Comparison of ENCODE assay signal across 9 cellular contexts in the genomic region with DNA sequence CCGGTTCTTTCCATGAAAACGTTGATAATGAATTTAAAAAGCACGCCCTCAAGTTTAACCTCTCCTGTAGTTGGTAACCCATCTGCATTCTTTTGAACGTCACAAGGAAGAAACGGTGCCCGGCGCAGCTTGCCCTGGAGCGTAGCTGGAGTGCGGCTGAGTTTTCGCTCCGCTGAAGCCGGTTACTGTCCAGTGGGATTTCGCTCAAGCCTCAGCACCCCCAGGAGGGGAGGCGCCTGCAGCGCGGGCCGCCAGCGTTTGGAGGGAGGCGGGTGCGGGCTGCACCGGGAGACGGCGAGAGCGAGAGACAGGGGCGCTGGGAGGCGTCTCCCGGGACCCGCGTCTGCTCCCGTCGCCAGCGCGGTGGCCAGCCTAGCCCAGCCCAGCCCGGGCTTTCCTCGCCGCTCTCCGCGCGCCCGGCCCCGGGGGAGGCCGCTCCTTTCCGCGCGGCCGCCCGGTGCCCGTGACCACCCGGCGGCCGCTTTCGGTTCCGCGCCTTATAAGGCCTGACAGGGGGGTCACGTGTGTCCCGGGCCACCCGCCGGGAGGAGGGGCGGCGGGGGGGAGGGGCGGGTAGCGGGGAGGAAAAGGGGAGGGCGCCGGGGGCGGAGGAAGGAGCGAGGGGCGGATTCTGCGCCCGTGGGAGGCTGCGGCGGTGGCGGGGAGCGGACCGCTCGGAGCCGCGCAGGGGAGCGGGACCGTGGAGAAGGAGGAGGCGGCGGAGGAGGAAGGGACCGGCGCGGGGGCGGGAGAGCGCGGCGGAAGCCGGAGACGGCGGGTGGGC. TPM values are rescaled to one million over a fixed set of nuclear protein-coding genes. Genes with fewer than 3 reads are reported as not detected.
DNase-seq lines count a peak whose midpoint lies in the region; ATAC-seq, FAIRE-seq and TF ChIP-seq lines count a peak whose summit lies in the region.
"Had no signal": no experiment of that assay in that cellular context is flagged by ENCODE, and none has a peak within 500 bp of the region (broad histone marks: within the 10 kb centered on the region; RNA-seq: fewer than 3 reads in every experiment).

No MANE protein-coding gene starts in this region.

- H3K4me3 ChIP-seq in endocrine pancreas (ENCODE audit: control insufficient read depth, insufficient read depth, low read length) (peak overlapping the region; percentile 89), mesodermal cell (ENCODE audit: extremely low read depth, insufficient read depth, low read length, poor library complexity, severe bottlenecking) (peak overlapping the region; percentile 77)

- WGBS in mesodermal cell (ENCODE audit: insufficient coverage in 2 of 2), 2 experiments = 0 to 1% methylated on average over 40 to 60 of the region's 91 CpGs

- H3K27me3 Mint-ChIP-seq in CD14-positive monocyte (ENCODE audit: low read depth in 3 of 3) = peaks cover 36 to 63% (median 38%) of the 10 kb centered on the region in 3 donors
- H3K27me3 Mint-ChIP-seq in activated CD8-positive, alpha-beta memory T cell treated with anti-CD3 and anti-CD28 coated beads, Interleukin-2, amount 10 ng/mL, durations not matched to agents 7 days and 5 days = peaks cover 31% of the 10 kb centered on the region

- peaks cover 6 to 8% of the 10 kb centered on the region in 2 donors for H3K36me3 Mint-ChIP-seq in CD14-positive monocyte
- H3K36me3 Mint-ChIP-seq in activated CD8-positive, alpha-beta memory T cell treated with anti-CD3 and anti-CD28 coated beads, Interleukin-2, amount 10 ng/mL, durations not matched to agents 7 days and 5 days = peaks cover 2% of the 10 kb centered on the region

- TF ChIP-seq CTCF in CD14-positive monocyte (IDR thresholded peaks at IDR 0.05) = no peak

- H3K27me3 ChIP-seq in endocrine pancreas (ENCODE audit: control insufficient read depth, insufficient read depth, low read length) = no peaks in the 10 kb centered on the region

- ATAC-seq in HG03439 (IDR thresholded peaks at IDR 0.05; ENCODE audit: unreplicated experiment) = peak; percentile 77
- ATAC-seq in activated CD8-positive, alpha-beta memory T cell treated with anti-CD3 and anti-CD28 coated beads, Interleukin-2, amount 10 ng/mL, durations not matched to agents 7 days and 5 days = peak; percentile 89

- peak overlapping the region; percentile 55 for H3K27ac ChIP-seq in mesodermal cell (ENCODE audit: low read depth, low read length, severe bottlenecking)

- DNase-seq in CD14-positive monocyte (ENCODE audit: low spot score) (peak; percentile 86), GM19239 (ENCODE audit: insufficient read length, low spot score) (peak; percentile 95), NCI-H82 treated with DMSO at 0.1 percent for 48 hours (lab: John Stamatoyannopoulos, UW; ENCODE audit: unreplicated experiment) (peak; percentile 34)
- DNase-seq in activated CD8-positive, alpha-beta memory T cell treated with anti-CD3 and anti-CD28 coated beads, Interleukin-2, amount 10 ng/mL, durations not matched to agents 7 days and 5 days = peak; percentile 91
- DNase-seq in stimulated activated CD8-positive, alpha-beta memory T cell treated with anti-CD3 and anti-CD28 coated beads, Interleukin-15, amount 100 ng/mL, for 24 hours (ENCODE audit: low read depth) = peak; percentile 73

- peak; percentile 31 for FAIRE-seq in GM19239 (lab: Jason Lieb, UNC)
- FAIRE-seq: islet of Langerhans had no signal

- peaks cover 18% of the 10 kb centered on the region for H3K4me1 Mint-ChIP-seq in CD14-positive monocyte
- H3K4me1 Mint-ChIP-seq in activated CD8-positive, alpha-beta memory T cell treated with anti-CD3 and anti-CD28 coated beads, Interleukin-2, amount 10 ng/mL, durations not matched to agents 7 days and 5 days = peaks cover 17% of the 10 kb centered on the region

- CTCF ChIA-PET in activated CD8-positive, alpha-beta memory T cell treated with anti-CD3 and anti-CD28 coated beads, Interleukin-2, amount 10 ng/mL, durations not matched to agents 7 days and 5 days (lab: Charles Lee) = no interaction called here

- H3K4me3 Mint-ChIP-seq in CD14-positive monocyte = peak overlapping the region; percentile 90
- H3K4me3 Mint-ChIP-seq in activated CD8-positive, alpha-beta memory T cell treated with anti-CD3 and anti-CD28 coated beads, Interleukin-2, amount 10 ng/mL, durations not matched to agents 7 days and 5 days = peak overlapping the region; percentile 82

- peak overlapping the region; percentile 78 for H3K9ac ChIP-seq in endocrine pancreas (ENCODE audit: control insufficient read depth, insufficient read depth, low read length)

- H3K9me3 Mint-ChIP-seq in CD14-positive monocyte = peaks cover 4 to 14% (median 8%) of the 10 kb centered on the region in 7 donors
- peaks cover under 1% of the 10 kb centered on the region for H3K9me3 Mint-ChIP-seq in activated CD8-positive, alpha-beta memory T cell treated with anti-CD3 and anti-CD28 coated beads, Interleukin-2, amount 10 ng/mL, durations not matched to agents 7 days and 5 days (ENCODE audit: low read depth)

- H3K4me1 ChIP-seq in endocrine pancreas (ENCODE audit: control insufficient read depth, insufficient read depth, low read length) (no peaks in the 10 kb centered on the region), mesodermal cell (ENCODE audit: control insufficient read depth, insufficient read depth, low read length, poor library complexity, severe bottlenecking) (no peaks in the 10 kb centered on the region)

- H3K36me3 ChIP-seq in endocrine pancreas (ENCODE audit: control insufficient read depth, insufficient read depth, low read length) (no peaks in the 10 kb centered on the region), mesodermal cell (ENCODE audit: control insufficient read depth, insufficient read depth, low read length) (peaks cover 6% of the 10 kb centered on the region)

- H3K9me3 ChIP-seq in endocrine pancreas (ENCODE audit: control insufficient read depth, low read length) (no peaks in the 10 kb centered on the region), mesodermal cell (ENCODE audit: control insufficient read depth, low read length) (no peaks in the 10 kb centered on the region)

- intact Hi-C loops in CD14-positive monocyte (cut with micrococcal nuclease) = loop anchor here in 1 of 2 donors (10.0 kb wide), 1 partner anchor 375 kb away; no protein-coding TSS in a partner anchor

- peak overlapping the region; percentile 46 to 86 (median 80) for H3K27ac Mint-ChIP-seq in CD14-positive monocyte
- H3K27ac Mint-ChIP-seq in activated CD8-positive, alpha-beta memory T cell treated with anti-CD3 and anti-CD28 coated beads, Interleukin-2, amount 10 ng/mL, durations not matched to agents 7 days and 5 days = peak overlapping the region; percentile 81

RNA-seq across cellular contexts. Expression of gene DGKH, which starts 8.3 kb away (rescaled TPM):
- under 1 TPM; 0.10 to 0.15 TPM for polyA plus RNA-seq in CD14-positive monocyte
- total RNA-seq in activated CD8-positive, alpha-beta memory T cell treated with anti-CD3 and anti-CD28 coated beads, Interleukin-2, amount 10 ng/mL, durations not matched to agents 7 days and 5 days = 10 to 100 TPM; 20.0 to 24.7 TPM
- polyA plus RNA-seq in mesodermal cell (2013, experiment 1 of 2) = 5.2 TPM
- 3.9 TPM for polyA plus RNA-seq in mesodermal cell (2013, experiment 2 of 2)

Comparison
In these comparisons a context has a peak if more than half of its experiments do, and no peak if none do; other contexts are left out.
1. Peak in every context shown above with its lines: DNase-seq, ATAC-seq, H3K4me3 ChIP-seq and H3K27ac ChIP-seq.
2. DNase-seq: peak in every context shown above with its lines; median percentile 95 in GM19239; 91 in activated CD8-positive, alpha-beta memory T cell treated with anti-CD3 and anti-CD28 coated beads, Interleukin-2, amount 10 ng/mL, durations not matched to agents 7 days and 5 days; 86 in CD14-positive monocyte; 73 in stimulated activated CD8-positive, alpha-beta memory T cell treated with anti-CD3 and anti-CD28 coated beads, Interleukin-15, amount 100 ng/mL, for 24 hours; 34 in NCI-H82 treated with DMSO at 0.1 percent for 48 hours.